ENCODE assay signal across 21 cellular contexts in the genomic region with DNA sequence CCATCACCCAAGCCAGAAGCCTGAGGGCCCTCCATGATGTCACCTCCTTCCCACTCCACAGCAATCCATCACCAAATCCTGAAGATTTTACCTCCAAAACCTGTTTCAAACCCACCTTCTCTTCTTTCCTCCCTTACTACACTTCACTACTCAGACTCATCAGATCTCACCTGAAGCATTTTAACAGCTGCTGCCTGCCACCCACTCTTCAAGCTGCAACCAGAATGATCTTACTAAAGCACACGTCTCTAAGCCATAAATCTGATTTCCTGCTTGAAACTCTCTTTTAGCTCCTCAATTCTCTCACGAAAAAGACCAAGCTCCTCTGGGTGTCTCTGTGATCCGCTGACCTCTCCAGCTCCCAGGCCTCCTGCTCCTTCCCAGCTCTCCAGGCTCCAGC.
"Had no signal": no experiment of that assay in that cellular context is flagged by ENCODE, and none has a peak within 500 bp of the region (broad histone marks: within the 10 kb centered on the region; RNA-seq: fewer than 3 reads in every experiment).

No MANE protein-coding gene starts in this region.

- H3K27me3 Mint-ChIP-seq: activated naive CD4-positive, alpha-beta T cell treated with anti-CD3 and anti-CD28 coated beads, Interleukin-2, amount 50 U/mL, for 24 hours; central memory CD8-positive, alpha-beta T cell; T-cell had no signal

- FAIRE-seq: astrocyte had no signal

- H3K27ac Mint-ChIP-seq: activated naive CD4-positive, alpha-beta T cell treated with anti-CD3 and anti-CD28 coated beads, Interleukin-2, amount 50 U/mL, for 24 hours; activated T-helper 2 cell treated with anti-CD3 and anti-CD28 coated beads, Interferon-gamma antibody, Interleukin-2, Interleukin-4, amounts not matched to agents 10 μg/mL and 5 μg/mL and 100 μg/mL, durations not matched to agents 14 hours and 24 hours and 36 hours; T-cell had no signal

- H3K27ac ChIP-seq: SK-N-MC, VCaP had no signal

- H3K36me3 Mint-ChIP-seq: activated naive CD4-positive, alpha-beta T cell treated with anti-CD3 and anti-CD28 coated beads, Interleukin-2, amount 50 U/mL, for 24 hours; T-cell had no signal

- H3K4me3 Mint-ChIP-seq: activated naive CD4-positive, alpha-beta T cell treated with anti-CD3 and anti-CD28 coated beads, Interleukin-2, amount 50 U/mL, for 24 hours; brain; central memory CD8-positive, alpha-beta T cell; T-cell had no signal

- DNase-seq: activated CD4-positive, alpha-beta T cell treated with anti-CD3 and anti-CD28 coated beads for 48 hours; activated CD4-positive, alpha-beta T cell treated with anti-CD3 and anti-CD28 coated beads, Interleukin-2, amount 50 U/mL, for 48 hours; activated gamma-delta T cell treated with Interleukin-2 at 50 U/mL for 16 hours; activated T-cell treated with anti-CD3 and anti-CD28 coated beads for 4 hours; activated T-cell treated with anti-CD3 and anti-CD28 coated beads, Interleukin-2, amount 50 U/mL, for 48 hours; KG1; NCI-H1048; NCI-H146; NCI-H187 treated with DMSO at 0.1 percent for 48 hours; NCI-H2081 treated with DMSO at 0.1 percent for 48 hours; NCI-H446; NCI-H524; T-cell had no signal

- H3K4me3 ChIP-seq: SK-N-MC had no signal

- H3K9me3 Mint-ChIP-seq: activated naive CD4-positive, alpha-beta T cell treated with anti-CD3 and anti-CD28 coated beads, Interleukin-2, amount 50 U/mL, for 24 hours; activated T-helper 2 cell treated with anti-CD3 and anti-CD28 coated beads, Interferon-gamma antibody, Interleukin-2, Interleukin-4, amounts not matched to agents 10 μg/mL and 5 μg/mL and 100 μg/mL, durations not matched to agents 14 hours and 24 hours and 36 hours; central memory CD8-positive, alpha-beta T cell; T-cell had no signal

- ATAC-seq: activated CD4-positive, CD25-positive, alpha-beta regulatory T cell treated with anti-CD3 and anti-CD28 coated beads, Interleukin-2, amount 50 U/mL, for 24 hours; T-cell had no signal
